ENCODE assay signal across 8 cellular contexts in genomic region chr14:58151264-58151700, GRCh38. TPM values are rescaled to one million over a fixed set of nuclear protein-coding genes. Genes with fewer than 3 reads are reported as not detected.
A peak's percentile ranks its signal among the peaks of the same experiment; 100 is the strongest.
DNase-seq lines count a peak whose midpoint lies in the region; ATAC-seq, FAIRE-seq and TF ChIP-seq lines count a peak whose summit lies in the region.

No MANE protein-coding gene starts in this region.

- H3K9me3 ChIP-seq in IMR-90 (ENCODE audit: control insufficient read depth, insufficient read depth, low read length) (no peaks in the 10 kb centered on the region), liver (ENCODE audit: control insufficient read depth in 4 of 4, low read length in 3 of 4) (no peaks in the 10 kb centered on the region), thymus (ENCODE audit: control insufficient read depth) (no peaks in the 10 kb centered on the region)

- no peak for FAIRE-seq in bronchial epithelial cell (lab: Jason Lieb, UNC)

- H3K36me3 ChIP-seq in IMR-90 (ENCODE audit: control insufficient read depth, insufficient read depth, low read length) (no peaks in the 10 kb centered on the region), bronchial epithelial cell (ENCODE audit: control insufficient read depth, insufficient read depth, low read length) (no peaks in the 10 kb centered on the region), liver (ENCODE audit: control insufficient read depth in 4 of 4, insufficient read depth in 3 of 4, low read depth in 1 of 4, low read length in 3 of 4) (no peaks in the 10 kb centered on the region), thymus (ENCODE audit: control insufficient read depth, insufficient read depth) (no peaks in the 10 kb centered on the region)

- CTCF ChIA-PET in IMR-90 (lab: Yijun Ruan, JAX) = no interaction called here

- H3K9me1 ChIP-seq in IMR-90 (ENCODE audit: insufficient read depth, low read length) = peaks cover 4% of the 10 kb centered on the region; the same call in 1 of the 2 replicates

- peak overlapping the region; percentile 25; the same call in 1 of the 2 replicates for H2BK120ac ChIP-seq in IMR-90 (ENCODE audit: low read depth, low read length)

- no peak overlapping the region for H2BK5ac ChIP-seq in IMR-90 (ENCODE audit: low read depth, low read length, poor library complexity, severe bottlenecking)

- H3K27me3 ChIP-seq in IMR-90 (ENCODE audit: control insufficient read depth, insufficient read depth, low read length) = peaks cover 34% of the 10 kb centered on the region
- H3K27me3 ChIP-seq in bronchial epithelial cell (ENCODE audit: control insufficient read depth, insufficient read depth, low read length) = peaks cover 28% of the 10 kb centered on the region
- H3K27me3 ChIP-seq in liver (ENCODE audit: control insufficient read depth in 4 of 4, insufficient read depth in 4 of 4, low read length in 3 of 4) = no peaks in the 10 kb centered on the region
- H3K27me3 ChIP-seq in thymus (ENCODE audit: control insufficient read depth, insufficient read depth) = peaks cover 35% of the 10 kb centered on the region

- H2AK9ac ChIP-seq in IMR-90 (replicated peaks; ENCODE audit: low read depth, low read length, poor library complexity) = peak overlapping the region; percentile 52

- no peak overlapping the region for H4K91ac ChIP-seq in IMR-90 (ENCODE audit: insufficient read depth, low read depth, low read length)

- no TSS peak for BruUV-seq in IMR-90 (replicated peaks; lab: Mats Ljungman, UMichigan)

- peak overlapping the region; percentile 94 for H3K23ac ChIP-seq in IMR-90 (ENCODE audit: low read depth, low read length)

- H2AFZ ChIP-seq in IMR-90 (replicated peaks; ENCODE audit: low read length, poor library complexity) = peak overlapping the region; percentile 88

- peak; percentile 65 for DNase-seq in ELF-1 (ENCODE audit: low read depth, low spot score)
- no peak for DNase-seq in IMR-90
- DNase-seq in bronchial epithelial cell (ENCODE audit: low read depth) = no peak
- no peak for DNase-seq in NCI-H82 treated with DMSO at 0.1 percent for 48 hours (lab: John Stamatoyannopoulos, UW; ENCODE audit: unreplicated experiment)

- peak overlapping the region; percentile 63 for H3K9ac ChIP-seq in IMR-90 (ENCODE audit: low read depth, low read length)
- H3K9ac ChIP-seq in liver (ENCODE audit: low read depth in 1 of 2, low read length in 2 of 2) = no peak overlapping the region

- 0 out of 2 replicates have a peak overlapping the region, but pooled peaks have one; percentile 33 for H3K4ac ChIP-seq in IMR-90 (ENCODE audit: low read depth, low read length)

- H3K27ac ChIP-seq in IMR-90 (ENCODE audit: insufficient read depth, low read length) (no peak overlapping the region), liver (ENCODE audit: low read depth in 1 of 2, low read length in 2 of 2) (no peak overlapping the region), thymus (ENCODE audit: low read depth) (no peak overlapping the region)

- no peak overlapping the region for H2BK20ac ChIP-seq in IMR-90 (ENCODE audit: low read depth, low read length)

- peak overlapping the region; percentile 65 for H3K4me2 ChIP-seq in IMR-90 (ENCODE audit: low read depth, low read length)

- peak; percentile 18 for ATAC-seq in IMR-90 (ENCODE audit: low read depth)
- ATAC-seq in HG03135 (IDR thresholded peaks at IDR 0.05; ENCODE audit: unreplicated experiment) = no peak
- ATAC-seq in GM19397 (IDR thresholded peaks at IDR 0.05; ENCODE audit: unreplicated experiment) = no peak

- 6% methylated on average over 10 of the region's 22 CpGs; no CpG with 5 or more reads in 1 of the 2 experiments for WGBS in IMR-90 (ENCODE audit: extremely low coverage in 2 of 2, insufficient read length in 1 of 2), 2 experiments
- WGBS in liver = 3% methylated on average over 22 of the region's 22 CpGs
- 6% methylated on average over 22 of the region's 22 CpGs for whole genome bisulfite sequencing in thymus

- H3K18ac ChIP-seq in IMR-90 (ENCODE audit: low read depth, low read length) = no peak overlapping the region

- H3K4me1 ChIP-seq in IMR-90 (ENCODE audit: control insufficient read depth, insufficient read depth, low read length) (peaks cover 3% of the 10 kb centered on the region; the same call in 1 of the 2 replicates), liver (ENCODE audit: control insufficient read depth in 4 of 4, insufficient read depth in 4 of 4, low read length in 3 of 4) (peaks cover 0 to 17% (median 14%) of the 10 kb centered on the region in 4 donors), thymus (ENCODE audit: control insufficient read depth, insufficient read depth, low read length) (peaks cover 4% of the 10 kb centered on the region)

- no peak overlapping the region for H4K5ac ChIP-seq in IMR-90 (ENCODE audit: low read depth, low read length)

- no peak overlapping the region for H4K8ac ChIP-seq in IMR-90 (ENCODE audit: low read depth in 2 of 2, low read length in 2 of 2)

- no peak overlapping the region for H3K14ac ChIP-seq in IMR-90 (replicated peaks; ENCODE audit: low read depth, low read length)

- H3K56ac ChIP-seq in IMR-90 (ENCODE audit: extremely low read depth, insufficient read depth, low read length) = peak overlapping the region; percentile 18; the same call in 1 of the 2 replicates

- H2BK15ac ChIP-seq in IMR-90 (ENCODE audit: low read depth, low read length) = no peak overlapping the region

- in situ Hi-C loops in IMR-90 (cut with MboI; ENCODE audit: low sequenced_read_pairs) = no loop called here

- peak overlapping the region; percentile 53 for H3K4me3 ChIP-seq in IMR-90 (ENCODE audit: insufficient read depth, low read depth, low read length)
- H3K4me3 ChIP-seq in bronchial epithelial cell (ENCODE audit: low read depth, low read length) = peak overlapping the region; percentile 49
- H3K4me3 ChIP-seq in liver (ENCODE audit: low read depth in 1 of 3, low read length in 3 of 3) = peak overlapping the region; percentile 41 to 76 (median 72)
- peak overlapping the region; percentile 69 for H3K4me3 ChIP-seq in thymus (ENCODE audit: low read length)

- intact Hi-C loops in IMR-90 (cut with micrococcal nuclease) = no loop called here

- POLR2A ChIA-PET in IMR-90 (lab: Charles Lee; ENCODE audit: unreplicated experiment) = no interaction called here

- no peak overlapping the region for H2AK5ac ChIP-seq in IMR-90 (ENCODE audit: low read depth, low read length)

- no peak for TF ChIP-seq RAD21 in IMR-90 (IDR thresholded peaks at IDR 0.05; ENCODE audit: low read length)
- no peak for TF ChIP-seq RAD21 in liver (IDR thresholded peaks at IDR 0.05)

- H3K79me1 ChIP-seq in IMR-90 (ENCODE audit: low read depth in 1 of 2, low read length in 2 of 2) = no peaks in the 10 kb centered on the region

- dilution Hi-C loops in IMR-90 (cut with HindIII; ENCODE audit: low sequenced_read_pairs, unreplicated experiment) = no loop called here

- no peak for TF ChIP-seq POLR2A in IMR-90 (IDR thresholded peaks at IDR 0.05; ENCODE audit: low read depth, low read length)

- no peak for TF ChIP-seq CTCF in IMR-90 (conservative IDR thresholded peaks at IDR 0.05; ENCODE audit: low read depth, low read length)
- no peak for TF ChIP-seq CTCF in bronchial epithelial cell (IDR thresholded peaks at IDR 0.05; ENCODE audit: insufficient read depth, low read length, severe bottlenecking)
- TF ChIP-seq CTCF in liver (IDR thresholded peaks at IDR 0.05; ENCODE audit: low read depth, low read length, missing input control) = no peak

- H4K20me1 ChIP-seq in IMR-90 (ENCODE audit: insufficient read depth, low read length) = no peaks in the 10 kb centered on the region

TF ChIP-seq in IMR-90, 13 proteins besides CTCF, POLR2A, EP300 and RAD21:
- no peak for TF ChIP-seq NFE2L2 (IDR thresholded peaks at IDR 0.05; ENCODE audit: low read depth, low read length)
TF ChIP-seq in IMR-90: peak in this region for 0.

TF ChIP-seq in liver, 16 proteins besides CTCF, POLR2A, EP300 and RAD21:
- TF ChIP-seq, protein P1, sequence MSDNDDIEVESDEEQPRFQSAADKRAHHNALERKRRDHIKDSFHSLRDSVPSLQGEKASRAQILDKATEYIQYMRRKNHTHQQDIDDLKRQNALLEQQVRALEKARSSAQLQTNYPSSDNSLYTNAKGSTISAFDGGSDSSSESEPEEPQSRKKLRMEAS (IDR thresholded peaks at IDR 0.05) = no peak
- no peak for TF ChIP-seq EGR1 (IDR thresholded peaks at IDR 0.05; ENCODE audit: low read depth in 2 of 2)
- TF ChIP-seq TAF1 (conservative IDR thresholded peaks at IDR 0.05) = no peak

RNA-seq across cellular contexts. Expression of gene ARMH4, which starts 0.7 kb away (rescaled TPM):
- 4.4 and 5.6 TPM in 2 replicates for total RNA-seq in IMR-90 (2012; rRNA removed)
- 4.1 and 4.6 TPM in 2 replicates for polyA plus RNA-seq in IMR-90 (2012; rRNA removed)
- polyA plus RNA-seq in IMR-90 (2012; cell fraction: cytosol; rRNA removed) = 2.0 and 3.0 TPM in 2 replicates
- 0.53 and 1.8 TPM in 2 replicates for polyA plus RNA-seq in IMR-90 (2012; cell fraction: nucleus; rRNA removed; ENCODE audit: low replicate concordance)
- total RNA-seq in bronchial epithelial cell = under 0.01 and 0.51 TPM in 2 replicates
- total RNA-seq in liver = 1 to 10 TPM in 1 of 2 donors, under 1 TPM in 1; 0.67 to 3.2 TPM
- polyA plus RNA-seq in liver = under 1 TPM; 0.38 to 0.40 TPM
- polyA plus RNA-seq in thymus = 0.82 TPM

RNA-seq across cellular contexts. Expression of gene ACTR10, which starts 48.7 kb away (rescaled TPM):
- 46.4 and 71.0 TPM in 2 replicates for total RNA-seq in IMR-90 (2012; rRNA removed)
- 55.4 and 71.7 TPM in 2 replicates for polyA plus RNA-seq in IMR-90 (2012; rRNA removed)
- 18.0 and 49.2 TPM in 2 replicates for polyA plus RNA-seq in IMR-90 (2012; cell fraction: cytosol; rRNA removed)
- 8.8 and 52.7 TPM in 2 replicates for polyA plus RNA-seq in IMR-90 (2012; cell fraction: nucleus; rRNA removed; ENCODE audit: low replicate concordance)
- total RNA-seq in bronchial epithelial cell = 31.6 and 36.9 TPM in 2 replicates
- total RNA-seq in liver = 10 to 100 TPM; 19.2 to 29.7 TPM
- 10 to 100 TPM; 20.6 to 42.0 TPM for polyA plus RNA-seq in liver
- 145 TPM for polyA plus RNA-seq in thymus
